ENCODE assay signal across 8 cellular contexts in the genomic region with DNA sequence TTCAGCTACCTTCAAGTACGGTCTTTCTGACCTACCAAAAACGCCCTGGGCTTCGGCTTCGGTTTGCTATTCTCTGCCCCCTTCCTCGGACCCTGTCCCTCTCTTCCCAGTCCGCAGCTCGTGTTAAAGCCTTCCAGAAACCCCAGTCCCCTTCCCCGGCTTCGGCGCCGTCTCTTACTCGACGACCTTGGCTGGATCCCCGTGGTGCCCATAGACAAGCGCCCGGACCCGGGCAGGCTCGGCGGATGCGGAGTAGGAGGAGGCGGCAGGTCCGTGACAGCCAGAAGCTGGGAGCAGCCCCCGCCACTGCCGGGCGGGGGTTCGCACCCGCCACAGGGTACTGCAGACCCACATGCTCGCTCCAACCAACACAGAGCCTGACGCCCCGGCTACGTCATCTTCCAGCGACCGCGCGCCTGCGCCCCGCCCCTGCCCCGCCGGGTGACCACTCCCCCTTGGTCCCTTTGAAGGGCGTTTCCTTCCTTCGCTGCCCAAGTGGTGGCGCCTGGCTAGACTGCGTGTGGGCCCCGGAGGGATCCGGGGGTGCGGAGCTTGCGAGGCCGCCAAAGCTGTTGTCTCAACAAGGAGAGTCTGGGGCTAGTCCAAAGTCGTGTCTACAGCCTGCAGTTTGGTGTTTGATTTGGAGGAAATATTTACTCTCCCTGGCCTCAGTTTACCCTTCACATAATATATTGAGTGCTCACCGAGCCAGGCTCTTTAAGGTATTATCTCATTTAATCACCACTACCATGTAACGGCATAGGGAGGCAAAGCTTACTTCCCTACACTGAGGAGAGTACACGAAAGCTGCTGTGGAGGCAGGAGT. TPM values are rescaled to one million over a fixed set of nuclear protein-coding genes. Genes with fewer than 3 reads are reported as not detected.
DNase-seq lines count a peak whose midpoint lies in the region; ATAC-seq and TF ChIP-seq lines count a peak whose summit lies in the region.

A gene with protein sequence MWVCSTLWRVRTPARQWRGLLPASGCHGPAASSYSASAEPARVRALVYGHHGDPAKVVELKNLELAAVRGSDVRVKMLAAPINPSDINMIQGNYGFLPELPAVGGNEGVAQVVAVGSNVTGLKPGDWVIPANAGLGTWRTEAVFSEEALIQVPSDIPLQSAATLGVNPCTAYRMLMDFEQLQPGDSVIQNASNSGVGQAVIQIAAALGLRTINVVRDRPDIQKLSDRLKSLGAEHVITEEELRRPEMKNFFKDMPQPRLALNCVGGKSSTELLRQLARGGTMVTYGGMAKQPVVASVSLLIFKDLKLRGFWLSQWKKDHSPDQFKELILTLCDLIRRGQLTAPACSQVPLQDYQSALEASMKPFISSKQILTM (minus strand): TSS at position 382 of the 826 bp plus-strand sequence. CDS start 28 bp downstream, at position 354.

- peak within 1 kb of the TSS; percentile 68 to 76; a peak in 3 of 4 replicates for H3K4me3 ChIP-seq in DND-41 (ENCODE audit: low read depth in 1 of 2, low read length in 2 of 2)
- H3K4me3 ChIP-seq in KMS-11 (IDR thresholded peaks at IDR 0.05; ENCODE audit: insufficient read depth, low read depth, low read length) = peak within 1 kb of the TSS; percentile 94
- peak within 1 kb of the TSS; percentile 80 to 93 (median 87) for H3K4me3 ChIP-seq in fibroblast of lung (replicated peaks in 1 of 4; ENCODE audit: control extremely low read depth in 1 of 4, insufficient read depth in 1 of 4, low read depth in 3 of 4, low read length in 4 of 4)

- H3K4me3 Mint-ChIP-seq in naive thymus-derived CD8-positive, alpha-beta T cell = peak within 1 kb of the TSS; percentile 91 to 99 (median 93)

- H3K9me3 ChIP-seq in DND-41 (ENCODE audit: insufficient read depth, low read length, severe bottlenecking) = no peaks in the 10 kb centered on the region
- H3K9me3 ChIP-seq in fibroblast of lung (ENCODE audit: control insufficient read depth, insufficient read depth, low read depth, low read length) = no peaks in the 10 kb centered on the region

- no peaks in the 10 kb centered on the region for H3K9me3 Mint-ChIP-seq in naive thymus-derived CD8-positive, alpha-beta T cell

- POLR2A ChIA-PET in naive thymus-derived CD8-positive, alpha-beta T cell (lab: Charles Lee) = interaction anchor here (1.3 to 2.5 kb wide), 2 partner anchors 49 to 1150 kb away, joined by 3 to 10 read pairs; a partner anchor contains a TSS

- H3K27ac Mint-ChIP-seq in naive thymus-derived CD8-positive, alpha-beta T cell = peak within 1 kb of the TSS; percentile 84 to 98 (median 96)

- H3K27me3 Mint-ChIP-seq in naive thymus-derived CD8-positive, alpha-beta T cell = peaks cover 0 to 8% (median 6%) of the 10 kb centered on the region in 5 donors

- H3K36me3 ChIP-seq in DND-41 (ENCODE audit: insufficient read depth, low read length) (no peaks in the 10 kb centered on the region), KMS-11 (ENCODE audit: insufficient read depth) (no peaks in the 10 kb centered on the region), fibroblast of lung (ENCODE audit: control insufficient read depth, insufficient read depth, low read length) (no peaks in the 10 kb centered on the region)

- H3K27ac ChIP-seq in DND-41 (ENCODE audit: low read length) = peak within 1 kb of the TSS; percentile 75
- H3K27ac ChIP-seq in KMS-11 = peak within 1 kb of the TSS; percentile 37
- peak within 1 kb of the TSS; percentile 82 for H3K27ac ChIP-seq in fibroblast of lung (ENCODE audit: insufficient read depth, low read length)

- TF ChIP-seq CTCF in DND-41 (IDR thresholded peaks at IDR 0.05; ENCODE audit: borderline replicate concordance, extremely low read depth, low read length, poor library complexity, severe bottlenecking) (peak; percentile 55), KMS-11 (conservative IDR thresholded peaks at IDR 0.05; ENCODE audit: low read depth, low read length) (no peak; the same call in 1 of the 2 replicates), fibroblast of lung (conservative IDR thresholded peaks at IDR 0.05 in 1 of 2, IDR thresholded peaks at IDR 0.05 in 1 of 2; ENCODE audit: low read depth in 1 of 2, low read length in 2 of 2) (peak; percentile 21 to 34)

- H3K79me2 ChIP-seq in DND-41 (ENCODE audit: insufficient read depth, low read length) (peaks cover 15% of the 10 kb centered on the region), KMS-11 (ENCODE audit: insufficient read depth, low read depth) (peaks cover 16% of the 10 kb centered on the region; the same call in 1 of the 2 replicates), fibroblast of lung (ENCODE audit: control insufficient read depth, insufficient read depth, low read length) (peaks cover 7% of the 10 kb centered on the region)

- ATAC-seq in DND-41 (ENCODE audit: insufficient read depth, low read depth) (peak; percentile 97), GM21717 (IDR thresholded peaks at IDR 0.05; ENCODE audit: unreplicated experiment) (peak; percentile 85)
- ATAC-seq in naive thymus-derived CD8-positive, alpha-beta T cell = peak; percentile 94 to 96

- peaks cover 1% of the 10 kb centered on the region for H3K27me3 ChIP-seq in DND-41 (ENCODE audit: insufficient read depth, low read length, poor library complexity)
- peaks cover 9% of the 10 kb centered on the region; the same call in 1 of the 2 replicates for H3K27me3 ChIP-seq in KMS-11 (ENCODE audit: insufficient read depth, low read depth)
- H3K27me3 ChIP-seq in fibroblast of lung (ENCODE audit: control insufficient read depth, insufficient read depth, low read length) = peaks cover 3% of the 10 kb centered on the region

- H4K20me1 ChIP-seq in DND-41 (ENCODE audit: insufficient read depth, low read length) (no peaks in the 10 kb centered on the region), KMS-11 (ENCODE audit: insufficient read depth) (no peaks in the 10 kb centered on the region), fibroblast of lung (ENCODE audit: control insufficient read depth, extremely low read depth, insufficient read depth, low read length) (no peaks in the 10 kb centered on the region)

- H3K4me1 ChIP-seq in DND-41 (ENCODE audit: insufficient read depth, low read length) (peaks cover 20% of the 10 kb centered on the region), KMS-11 (ENCODE audit: low read depth, poor library complexity, severe bottlenecking) (peaks cover 15% of the 10 kb centered on the region), fibroblast of lung (ENCODE audit: control insufficient read depth, extremely low read depth, insufficient read depth, low read length) (no peaks in the 10 kb centered on the region)

- H3K4me2 ChIP-seq in DND-41 (ENCODE audit: insufficient read depth, low read length) = peak within 1 kb of the TSS; percentile 90
- peak within 1 kb of the TSS; percentile 97 for H3K4me2 ChIP-seq in KMS-11
- H3K4me2 ChIP-seq in fibroblast of lung (ENCODE audit: extremely low read depth, insufficient read depth, low read length) = peak within 1 kb of the TSS; percentile 94

- no peaks in the 10 kb centered on the region for H3K36me3 Mint-ChIP-seq in naive thymus-derived CD8-positive, alpha-beta T cell

- H3K4me1 Mint-ChIP-seq in naive thymus-derived CD8-positive, alpha-beta T cell = peaks cover 11 to 26% (median 21%) of the 10 kb centered on the region in 4 donors

- H3K9ac ChIP-seq in DND-41 (ENCODE audit: low read depth, low read length) (peak within 1 kb of the TSS; percentile 63), KMS-11 (peak within 1 kb of the TSS; percentile 75), fibroblast of lung (ENCODE audit: insufficient read depth, low read length) (peak within 1 kb of the TSS; percentile 86)

- H2AFZ ChIP-seq in DND-41 (ENCODE audit: low read depth, low read length) (peak within 1 kb of the TSS; percentile 98), KMS-11 (ENCODE audit: low read depth) (peak within 1 kb of the TSS; percentile 90), fibroblast of lung (ENCODE audit: low read length) (peak within 1 kb of the TSS; percentile 88)

- DNase-seq in DND-41 (peak; percentile 96), RKO (ENCODE audit: low spot score) (peak; percentile 92), fibroblast of lung (ENCODE audit: low read depth in 2 of 2) (peak; percentile 90 to 91)
- peak; percentile 92 to 93 for DNase-seq in activated T-helper 1 cell treated with anti-CD3 and anti-CD28 coated beads, Interleukin-2, amount 50 U/mL, for 16 hours (ENCODE audit: low read depth in 1 of 2, low spot score in 1 of 2)
- DNase-seq in naive thymus-derived CD8-positive, alpha-beta T cell = peak; percentile 89 to 98 (median 95)
- peak; percentile 84 to 94 (median 90) for DNase-seq in stimulated activated naive CD4-positive, alpha-beta T cell (lab: John Stamatoyannopoulos, UW)

RNA-seq across cellular contexts. Expression of the gene that starts here (rescaled TPM):
- total RNA-seq in fibroblast of lung = 16.9 and 17.5 TPM in 2 replicates
- 19.8 and 21.0 TPM in 2 replicates for polyA plus RNA-seq in fibroblast of lung
- 30.5 and 31.6 TPM in 2 replicates for polyA plus RNA-seq in fibroblast of lung (2012)
- polyA minus RNA-seq in fibroblast of lung (ENCODE audit: low replicate concordance) = 25.3 and 62.5 TPM in 2 replicates
- total RNA-seq in naive thymus-derived CD8-positive, alpha-beta T cell = 10 to 100 TPM; 23.3 to 25.8 TPM
- 10 to 100 TPM; 17.9 to 24.1 (median 20.4) TPM for polyA plus RNA-seq in naive thymus-derived CD8-positive, alpha-beta T cell

Comparison
In these comparisons a context has a peak if more than half of its experiments do, and no peak if none do; other contexts are left out.
1. Peak in every context shown above with its lines: DNase-seq, ATAC-seq, H3K4me3 ChIP-seq and H3K27ac ChIP-seq.